In the genomic region with DNA sequence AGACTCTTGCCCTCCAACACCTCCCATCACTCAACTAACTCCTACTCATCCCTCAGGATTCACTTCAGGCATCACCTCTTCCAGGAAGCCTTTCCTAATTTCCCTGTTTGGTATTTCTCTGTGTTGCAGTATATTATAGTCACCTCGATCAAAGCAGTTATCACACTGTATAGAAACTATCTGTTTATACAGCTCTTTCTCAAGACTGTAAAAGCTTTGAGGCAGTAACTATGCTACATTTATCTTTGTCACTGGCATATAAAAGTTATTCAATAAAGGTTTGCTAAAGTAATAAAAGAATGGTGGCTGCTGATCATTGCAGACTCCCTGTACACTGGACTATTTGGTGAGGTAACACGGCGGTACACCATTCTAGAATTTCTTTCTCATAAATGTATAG, we compare ENCODE assay signal across 23 cellular contexts.
"Had no signal": no experiment of that assay in that cellular context is flagged by ENCODE, and none has a peak within 500 bp of the region (broad histone marks: within the 10 kb centered on the region; RNA-seq: fewer than 3 reads in every experiment).

No MANE protein-coding gene starts in this region.

- H3K4me3 ChIP-seq: colonic mucosa, coronary artery, dorsolateral prefrontal cortex, esophagus muscularis mucosa, esophagus squamous epithelium, gastrocnemius medialis, gastroesophageal sphincter, heart left ventricle, heart right ventricle had no signal

- H3K4me1 ChIP-seq: colonic mucosa, esophagus muscularis mucosa, esophagus squamous epithelium, foreskin keratinocyte, gastrocnemius medialis, gastroesophageal sphincter, heart left ventricle, heart right ventricle had no signal

- ATAC-seq: effector memory CD8-positive, alpha-beta T cell; esophagus mucosa; foreskin keratinocyte; gastrocnemius medialis; gastroesophageal sphincter; heart left ventricle; heart right ventricle had no signal

- DNase-seq: colonic mucosa; cortex of kidney; dermis blood vessel endothelial cell; dorsolateral prefrontal cortex; effector CD4-positive, alpha-beta T cell; effector CD8-positive, alpha-beta T cell; effector memory CD4-positive, alpha-beta T cell; effector memory CD8-positive, alpha-beta T cell; endodermal cell; erythroblast; esophagus squamous epithelium; foreskin fibroblast; foreskin keratinocyte; foreskin melanocyte; gastrocnemius medialis; glutamatergic neuron; head of caudate nucleus; heart left ventricle; heart right ventricle had no signal

- H3K9me3 ChIP-seq: colonic mucosa, esophagus muscularis mucosa, esophagus squamous epithelium, gastrocnemius medialis, gastroesophageal sphincter, heart left ventricle had no signal

- H3K36me3 ChIP-seq: colonic mucosa, esophagus muscularis mucosa, esophagus squamous epithelium, gastrocnemius medialis, gastroesophageal sphincter, heart left ventricle, heart right ventricle had no signal
